ENCODE assay signal across 17 cellular contexts in the genomic region with DNA sequence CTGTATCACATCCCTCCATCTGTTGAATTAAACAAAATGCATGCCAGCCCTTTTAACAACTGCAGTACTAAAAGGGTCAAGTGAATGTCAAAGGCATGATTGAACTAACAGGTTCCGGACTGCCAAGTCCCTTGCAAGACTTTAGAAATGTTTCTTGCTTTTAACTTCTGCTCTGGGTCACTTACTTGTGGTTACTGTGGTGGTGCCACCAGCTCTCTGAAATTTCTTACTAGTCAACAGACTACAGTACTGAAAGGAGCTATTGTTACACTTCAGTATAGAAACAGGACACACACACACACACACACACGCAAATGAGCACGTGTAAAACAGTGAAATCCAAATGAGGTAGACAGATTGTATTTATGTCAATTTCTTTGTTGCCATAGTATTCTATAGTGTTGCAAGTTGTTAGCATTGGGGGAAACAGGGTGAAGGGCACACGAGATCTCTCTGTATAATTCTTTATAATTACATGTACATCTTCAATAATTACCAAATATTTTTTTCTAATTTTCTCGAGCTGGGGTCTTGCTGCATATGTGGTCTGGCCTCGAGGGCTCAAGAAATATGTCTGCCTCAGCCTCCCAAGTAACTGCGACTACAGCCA.
A peak's percentile ranks its signal among the peaks of the same experiment; 100 is the strongest.
DNase-seq lines count a peak whose midpoint lies in the region; ATAC-seq and TF ChIP-seq lines count a peak whose summit lies in the region.
"Had no signal": no experiment of that assay in that cellular context is flagged by ENCODE, and none has a peak within 500 bp of the region (broad histone marks: within the 10 kb centered on the region; RNA-seq: fewer than 3 reads in every experiment).

No MANE protein-coding gene starts in this region.

- 61% methylated on average over 7 of the region's 7 CpGs for WGBS in right lobe of liver (ENCODE audit: insufficient coverage, low coverage, low lambda C conversion rate, missing lambda C conversion rate)

- H3K9me3 Mint-ChIP-seq in type B pancreatic cell (peaks cover 3% of the 10 kb centered on the region), nephron progenitor cell (peaks cover 3% of the 10 kb centered on the region)
- H3K9me3 Mint-ChIP-seq: activated CD4-positive, alpha-beta T cell treated with anti-CD3 and anti-CD28 coated beads, Interleukin-2, amount 10 ng/mL, durations not matched to agents 24 days and 14 days; central memory CD8-positive, alpha-beta T cell had no signal

- H3K36me3 ChIP-seq in right lobe of liver: no peaks in the 10 kb centered on the region
- H3K36me3 ChIP-seq in HAP-1 (replicated peaks): no peaks in the 10 kb centered on the region

- H3K27ac Mint-ChIP-seq in type B pancreatic cell (no peak overlapping the region), nephron progenitor cell (no peak overlapping the region)
- H3K27ac Mint-ChIP-seq: activated CD4-positive, alpha-beta T cell treated with anti-CD3 and anti-CD28 coated beads, Interleukin-2, amount 10 ng/mL, durations not matched to agents 24 days and 14 days had no signal

- H3K4me1 ChIP-seq in right lobe of liver (no peaks in the 10 kb centered on the region), HAP-1 (no peaks in the 10 kb centered on the region)

- H3K36me3 Mint-ChIP-seq in type B pancreatic cell (no peaks in the 10 kb centered on the region), nephron progenitor cell (ENCODE audit: low read depth) (no peaks in the 10 kb centered on the region)

- TF ChIP-seq CTCF in right lobe of liver (IDR thresholded peaks at IDR 0.05) (no peak), type B pancreatic cell (conservative IDR thresholded peaks at IDR 0.05) (no peak), nephron progenitor cell (IDR thresholded peaks at IDR 0.05) (no peak)

- peak; percentile 90 for ATAC-seq in HG03060 (IDR thresholded peaks at IDR 0.05; ENCODE audit: low read depth, unreplicated experiment)
- ATAC-seq in right lobe of liver: no peak
- ATAC-seq: esophagus mucosa, mucosa of descending colon had no signal

- no peak overlapping the region for H3K4me3 ChIP-seq in right lobe of liver
- H3K4me3 ChIP-seq in HAP-1: no peak overlapping the region
- H3K4me3 ChIP-seq: mucosa of descending colon had no signal

- H3K27me3 Mint-ChIP-seq in type B pancreatic cell (no peaks in the 10 kb centered on the region), nephron progenitor cell (ENCODE audit: low read depth, poor library complexity) (peaks cover 7% of the 10 kb centered on the region)
- H3K27me3 Mint-ChIP-seq: activated CD4-positive, alpha-beta T cell treated with anti-CD3 and anti-CD28 coated beads, Interleukin-2, amount 10 ng/mL, durations not matched to agents 24 days and 14 days had no signal

- peak; percentile 6 for DNase-seq in SKM-1 treated with dmso at 0.1 percent for 144 hours (lab: John Stamatoyannopoulos, UW; ENCODE audit: unreplicated experiment)
- DNase-seq in SKM-1 (lab: John Stamatoyannopoulos, UW; ENCODE audit: unreplicated experiment): no peak
- peak; percentile 66 for DNase-seq in RPMI7951 (ENCODE audit: low read depth)
- no peak for DNase-seq in right lobe of liver
- DNase-seq in HAP-1 (ENCODE audit: low spot score in 2 of 2): no peak
- DNase-seq in type B pancreatic cell (ENCODE audit: extremely low spot score, unreplicated experiment): no peak
- no peak for DNase-seq in nephron progenitor cell
- DNase-seq: activated CD4-positive, alpha-beta T cell treated with anti-CD3 and anti-CD28 coated beads, Interleukin-2, amount 10 ng/mL, durations not matched to agents 24 days and 14 days; activated effector memory CD4-positive, alpha-beta T cell treated with Interleukin-2 at 50 U/mL for 16 hours; DMS79; mucosa of descending colon; NCI-H187; substantia nigra; SW 1271 had no signal

- peaks cover 19% of the 10 kb centered on the region for H3K4me1 Mint-ChIP-seq in type B pancreatic cell (ENCODE audit: unreplicated experiment)
- H3K4me1 Mint-ChIP-seq in nephron progenitor cell: peaks cover 28% of the 10 kb centered on the region
- H3K4me1 Mint-ChIP-seq: activated CD4-positive, alpha-beta T cell treated with anti-CD3 and anti-CD28 coated beads, Interleukin-2, amount 10 ng/mL, durations not matched to agents 24 days and 14 days; central memory CD8-positive, alpha-beta T cell had no signal

- intact Hi-C loops in right lobe of liver (cut with DNase I): no loop called here

- in situ Hi-C loops in HAP-1 (cut with MboI; ENCODE audit: low sequenced_read_pairs): loop anchor here (10.0 kb wide), 1 partner anchor 346 kb away; no protein-coding TSS in a partner anchor

- H3K4me3 Mint-ChIP-seq in type B pancreatic cell (no peak overlapping the region), nephron progenitor cell (no peak overlapping the region)
- H3K4me3 Mint-ChIP-seq: activated CD4-positive, alpha-beta T cell treated with anti-CD3 and anti-CD28 coated beads, Interleukin-2, amount 10 ng/mL, durations not matched to agents 24 days and 14 days; central memory CD8-positive, alpha-beta T cell had no signal

- H3K27me3 ChIP-seq in right lobe of liver (no peaks in the 10 kb centered on the region), HAP-1 (ENCODE audit: low read depth) (peaks cover 4% of the 10 kb centered on the region)

- no peaks in the 10 kb centered on the region for H3K9me3 ChIP-seq in right lobe of liver
- 0 out of 2 replicates have a peak, but pooled peaks cover 3% of the 10 kb centered on the region for H3K9me3 ChIP-seq in HAP-1
- H3K9me3 ChIP-seq: mucosa of descending colon had no signal

- H3K27ac ChIP-seq in right lobe of liver: no peak overlapping the region

- no peak for TF ChIP-seq POLR2A in right lobe of liver (IDR thresholded peaks at IDR 0.05)

Comparison
In these comparisons a context has a peak if more than half of its experiments do, and no peak if none do; other contexts are left out.
1. DNase-seq: peak in SKM-1 treated with dmso at 0.1 percent for 144 hours (single experiment) and RPMI7951 (single experiment); none in SKM-1 (single experiment), right lobe of liver (0 of 3), HAP-1 (0 of 2), type B pancreatic cell (single experiment) and nephron progenitor cell (single experiment).